25 cellular contexts compared by ENCODE assay signal in the genomic region with DNA sequence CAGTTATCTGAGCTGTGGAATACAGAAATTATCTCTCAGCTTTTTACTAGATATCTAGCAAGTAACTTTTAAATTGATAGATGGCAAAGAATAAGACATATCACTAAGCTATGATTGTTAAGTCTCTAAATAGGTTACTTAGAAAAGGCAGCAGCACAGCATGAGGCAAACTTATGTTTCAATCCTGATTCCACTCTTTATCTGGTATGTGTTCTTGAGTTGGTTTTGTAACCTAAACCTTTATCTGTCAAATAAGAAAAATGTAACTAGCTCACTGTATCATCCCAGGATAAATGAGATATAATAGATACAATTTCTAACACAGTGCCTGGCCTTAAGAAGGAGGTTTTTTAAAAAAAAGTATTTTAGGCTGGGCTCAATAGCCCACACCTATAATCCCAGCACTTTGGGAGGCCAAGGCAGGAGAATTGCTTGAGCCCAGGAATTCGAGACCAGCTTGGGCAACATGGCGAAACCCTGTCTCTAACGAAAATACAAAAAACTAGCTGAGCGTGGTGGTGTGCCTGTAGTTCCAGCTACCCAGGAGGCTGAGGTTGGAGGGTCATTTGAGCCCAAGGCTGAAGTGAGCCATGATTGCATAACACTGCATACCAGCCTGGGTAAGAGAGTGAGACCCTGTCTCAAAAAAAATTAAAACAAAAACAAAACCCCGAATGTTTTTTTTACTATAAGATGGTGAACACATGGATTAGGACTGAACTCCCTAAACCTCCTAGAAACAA. TPM values are rescaled to one million over a fixed set of nuclear protein-coding genes. Genes with fewer than 3 reads are reported as not detected.
DNase-seq lines count a peak whose midpoint lies in the region; ATAC-seq and TF ChIP-seq lines count a peak whose summit lies in the region.
"Had no signal": no experiment of that assay in that cellular context is flagged by ENCODE, and none has a peak within 500 bp of the region (broad histone marks: within the 10 kb centered on the region; RNA-seq: fewer than 3 reads in every experiment).

No MANE protein-coding gene starts in this region.

- ATAC-seq in GM18498 (IDR thresholded peaks at IDR 0.05; ENCODE audit: unreplicated experiment) = no peak
- ATAC-seq in GM21825 (IDR thresholded peaks at IDR 0.05; ENCODE audit: unreplicated experiment) = no peak
- no peak for ATAC-seq in GM18511 (IDR thresholded peaks at IDR 0.05; ENCODE audit: unreplicated experiment)
- ATAC-seq: A549 had no signal

- no peaks in the 10 kb centered on the region for H3K27me3 ChIP-seq in adipocyte (replicated peaks; ENCODE audit: control insufficient read depth, insufficient read depth, low read length)
- H3K27me3 ChIP-seq: BE2C had no signal

- H3K36me3 Mint-ChIP-seq in HFFc6 (ENCODE audit: low read depth) = peaks cover 19% of the 10 kb centered on the region

- H3K4me1 Mint-ChIP-seq in HFFc6 (ENCODE audit: low read depth) = peaks cover 37% of the 10 kb centered on the region
- H3K4me1 Mint-ChIP-seq: CD14-positive monocyte; CD8-positive, alpha-beta memory T cell had no signal

- H3K4me1 ChIP-seq in adipocyte (ENCODE audit: control insufficient read depth, insufficient read depth, low read length) = peaks cover 12% of the 10 kb centered on the region
- H3K4me1 ChIP-seq: BE2C; BLaER1 treated with 17β-estradiol and CSF1 and Interleukin-3, amounts not matched to agents 10 nM and 100 nM had no signal

- H3K9me3 Mint-ChIP-seq in HFFc6 = no peaks in the 10 kb centered on the region
- H3K9me3 Mint-ChIP-seq: CD4-positive, alpha-beta T cell; CD8-positive, alpha-beta memory T cell had no signal

- no peak overlapping the region for H3K9ac ChIP-seq in adipocyte (ENCODE audit: low read length)
- H3K9ac ChIP-seq: BLaER1 treated with 17β-estradiol and CSF1 and Interleukin-3, amounts not matched to agents 10 nM and 100 nM; GM23248 had no signal

- H3K36me3 ChIP-seq in adipocyte (ENCODE audit: control insufficient read depth, insufficient read depth, low read length, severe bottlenecking) = peaks cover 54% of the 10 kb centered on the region

- TF ChIP-seq CTCF in HFFc6 (IDR thresholded peaks at IDR 0.05) = no peak

- no peak overlapping the region for H3K4me3 ChIP-seq in adipocyte (ENCODE audit: low read length)
- H3K4me3 ChIP-seq: A549; BLaER1 treated with 17β-estradiol and CSF1 and Interleukin-3, amounts not matched to agents 10 nM and 100 nM; GM23248 had no signal

- H3K9me3 ChIP-seq in adipocyte (ENCODE audit: control insufficient read depth, low read length) = no peaks in the 10 kb centered on the region
- H3K9me3 ChIP-seq: A549; BE2C; BLaER1 treated with 17β-estradiol and CSF1 and Interleukin-3, amounts not matched to agents 10 nM and 100 nM had no signal

- no peak overlapping the region for H3K4me3 Mint-ChIP-seq in HFFc6
- H3K4me3 Mint-ChIP-seq: CD14-positive monocyte; CD4-positive, alpha-beta T cell; CD8-positive, alpha-beta memory T cell had no signal

- DNase-seq in HFFc6 (no peak), adipocyte (ENCODE audit: low read depth) (peak; percentile 13), iris pigment epithelial cell (ENCODE audit: low read depth) (peak; percentile 12), renal cortical epithelial cell (ENCODE audit: low read depth) (peak; percentile 17), COLO829 (ENCODE audit: low spot score) (no peak)
- DNase-seq: 8988T; ACHN; AML-193; BE2C; Calu3; CD4-positive, alpha-beta T cell; CD8-positive, alpha-beta memory T cell; COR-L47; DMS53; DMS79 treated with DMSO at 0.1 percent for 48 hours; GF-D8; GM23248; H7; HCEC 1CT had no signal

- peak overlapping the region; percentile 24 for H3K27ac Mint-ChIP-seq in HFFc6
- H3K27ac Mint-ChIP-seq: CD14-positive monocyte; CD4-positive, alpha-beta T cell had no signal

- no peaks in the 10 kb centered on the region; the same call in none of the 2 replicates for H3K27me3 Mint-ChIP-seq in HFFc6 (ENCODE audit: insufficient read depth)
- H3K27me3 Mint-ChIP-seq: CD4-positive, alpha-beta T cell; CD8-positive, alpha-beta memory T cell had no signal

RNA-seq across cellular contexts. Expression of gene HEATR5A, which starts 56.8 kb away (rescaled TPM):
- 10 to 100 TPM; 59.7 to 83.3 (median 66.4) TPM for total RNA-seq in HFFc6 (2021; fragmentation: NEBNext Ultra II Directional; extraction: Animal tissue kit (Norgen Biotek cat#: 25700))
- total RNA-seq in renal cortical epithelial cell = 22.7 and 36.0 TPM in 2 replicates

Comparison
In these comparisons a context has a peak if more than half of its experiments do, and no peak if none do; other contexts are left out.
1. DNase-seq: peak in adipocyte (single experiment), iris pigment epithelial cell (single experiment) and renal cortical epithelial cell (single experiment); none in HFFc6 (single experiment) and COLO829 (single experiment).